8 cellular contexts compared by ENCODE assay signal in genomic region chr16:89860747-89861304, GRCh38. TPM values are rescaled to one million over a fixed set of nuclear protein-coding genes. Genes with fewer than 3 reads are reported as not detected.
A peak's percentile ranks its signal among the peaks of the same experiment; 100 is the strongest.
DNase-seq lines count a peak whose midpoint lies in the region; ATAC-seq, FAIRE-seq and TF ChIP-seq lines count a peak whose summit lies in the region.

No MANE protein-coding gene starts in this region.

- H3K9ac ChIP-seq in SU-DHL-6 (ENCODE audit: low read length) = no peak overlapping the region
- no peak overlapping the region for H3K9ac ChIP-seq in smooth muscle cell (ENCODE audit: low read depth)

- no peaks in the 10 kb centered on the region for H3K36me3 Mint-ChIP-seq in activated naive CD4-positive, alpha-beta T cell treated with anti-CD3 and anti-CD28 coated beads, Interleukin-2, amount 50 U/mL, for 24 hours

- no peaks in the 10 kb centered on the region for H3K9me2 ChIP-seq in SU-DHL-6 (replicated peaks; ENCODE audit: insufficient read depth, low read length)

- DNase-seq in D721Med (ENCODE audit: insufficient read length, low spot score) = peak; percentile 70
- DNase-seq in HT-29 (ENCODE audit: low spot score) = peak; percentile 82
- DNase-seq in left cardiac atrium = peak; percentile 66
- DNase-seq in smooth muscle cell (lab: John Stamatoyannopoulos, UW; ENCODE audit: unreplicated experiment) = peak; percentile 14

- H3K36me3 ChIP-seq in SU-DHL-6 (ENCODE audit: low read length) = no peaks in the 10 kb centered on the region
- H3K36me3 ChIP-seq in smooth muscle cell (ENCODE audit: low read depth) = no peaks in the 10 kb centered on the region

- no peaks in the 10 kb centered on the region for H3K9me3 Mint-ChIP-seq in activated naive CD4-positive, alpha-beta T cell treated with anti-CD3 and anti-CD28 coated beads, Interleukin-2, amount 50 U/mL, for 24 hours

- peak overlapping the region; percentile 5 for H3K4me3 Mint-ChIP-seq in activated naive CD4-positive, alpha-beta T cell treated with anti-CD3 and anti-CD28 coated beads, Interleukin-2, amount 50 U/mL, for 24 hours

- no peak for FAIRE-seq in D721Med (lab: Jason Lieb, UNC)

- peak; percentile 80 to 82 for ATAC-seq in left cardiac atrium
- ATAC-seq in HG03159 (IDR thresholded peaks at IDR 0.05; ENCODE audit: unreplicated experiment) = no peak
- ATAC-seq in GM21423 (IDR thresholded peaks at IDR 0.05; ENCODE audit: unreplicated experiment) = no peak

- H4K20me1 ChIP-seq in SU-DHL-6 (ENCODE audit: low read depth, low read length) (no peaks in the 10 kb centered on the region), smooth muscle cell (ENCODE audit: low read depth) (no peaks in the 10 kb centered on the region)

- H3K27ac Mint-ChIP-seq in activated naive CD4-positive, alpha-beta T cell treated with anti-CD3 and anti-CD28 coated beads, Interleukin-2, amount 50 U/mL, for 24 hours = peak overlapping the region; percentile 46

- no peak overlapping the region for H3K4me2 ChIP-seq in SU-DHL-6 (ENCODE audit: low read depth, low read length, poor library complexity, severe bottlenecking)
- H3K4me2 ChIP-seq in smooth muscle cell = no peak overlapping the region

- H3K79me2 ChIP-seq in SU-DHL-6 (ENCODE audit: insufficient read depth, low read length) = no peaks in the 10 kb centered on the region
- H3K79me2 ChIP-seq in smooth muscle cell (ENCODE audit: low read depth) = no peaks in the 10 kb centered on the region

- H3K9me3 ChIP-seq in SU-DHL-6 (ENCODE audit: insufficient read depth, low read length) = no peaks in the 10 kb centered on the region
- no peaks in the 10 kb centered on the region for H3K9me3 ChIP-seq in smooth muscle cell (replicated peaks; ENCODE audit: low read depth)

- no peaks in the 10 kb centered on the region for H3K27me3 Mint-ChIP-seq in activated naive CD4-positive, alpha-beta T cell treated with anti-CD3 and anti-CD28 coated beads, Interleukin-2, amount 50 U/mL, for 24 hours

- TF ChIP-seq CTCF in D721Med (IDR thresholded peaks at IDR 0.05; ENCODE audit: insufficient read depth, missing control alignments) (peak; percentile 92), SU-DHL-6 (IDR thresholded peaks at IDR 0.05; ENCODE audit: insufficient read depth, low read length, poor library complexity, severe bottlenecking) (peak; percentile 97), smooth muscle cell (IDR thresholded peaks at IDR 0.05; ENCODE audit: borderline replicate concordance, insufficient read depth, poor library complexity, severe bottlenecking) (peak; percentile 95)

- intact Hi-C loops in left cardiac atrium (cut with DNase I) = loop anchor here (2.0 to 5.0 kb wide), 3 partner anchors 108 to 159 kb away; partner anchors contain the start of gene SPATA2L (in 2 of the 2)

- H3K27ac ChIP-seq in SU-DHL-6 (ENCODE audit: low read depth, low read length) (no peak overlapping the region), smooth muscle cell (ENCODE audit: low read depth) (no peak overlapping the region)

- H3F3A ChIP-seq in SU-DHL-6 (ENCODE audit: insufficient read depth) (no peaks in the 10 kb centered on the region), smooth muscle cell (ENCODE audit: low read depth) (peaks cover 3% of the 10 kb centered on the region)

- no peak overlapping the region for H3K4me3 ChIP-seq in SU-DHL-6 (ENCODE audit: insufficient read depth, low read length, poor library complexity, severe bottlenecking)
- H3K4me3 ChIP-seq in smooth muscle cell = no peak overlapping the region

- no peaks in the 10 kb centered on the region for H3K4me1 ChIP-seq in smooth muscle cell (ENCODE audit: low read depth)

- H2AFZ ChIP-seq in SU-DHL-6 (ENCODE audit: low read depth, low read length, severe bottlenecking) (no peak overlapping the region), smooth muscle cell (ENCODE audit: low read depth) (no peak overlapping the region)

- 28% methylated on average over 28 of the region's 28 CpGs for WGBS in smooth muscle cell (ENCODE audit: low lambda C conversion rate)

- H3K27me3 ChIP-seq in SU-DHL-6 (ENCODE audit: low read length) (no peaks in the 10 kb centered on the region), smooth muscle cell (ENCODE audit: low read depth) (no peaks in the 10 kb centered on the region)

- H3K4me1 Mint-ChIP-seq in activated naive CD4-positive, alpha-beta T cell treated with anti-CD3 and anti-CD28 coated beads, Interleukin-2, amount 50 U/mL, for 24 hours = peaks cover 37% of the 10 kb centered on the region

RNA-seq across cellular contexts. Expression of gene TCF25, which starts 12.6 kb away (rescaled TPM):
- total RNA-seq in HT-29 (2014; rRNA removed; shearing (Covaris generic)) = 136 and 161 TPM in 2 replicates
- 100 to 1,000 TPM in 1 of 2 donors, 10 to 100 TPM in 1; 85.7 to 131 TPM for total RNA-seq in left cardiac atrium
- total RNA-seq in smooth muscle cell = 69.7 and 99.8 TPM in 2 replicates
- 174 and 272 TPM in 2 replicates for polyA plus RNA-seq in smooth muscle cell

RNA-seq across cellular contexts. Expression of gene SPIRE2, which starts 32.6 kb away (rescaled TPM):
- 25.2 and 30.4 TPM in 2 replicates for total RNA-seq in HT-29 (2014; rRNA removed; shearing (Covaris generic))
- total RNA-seq in left cardiac atrium = 1 to 10 TPM; 1.2 to 2.0 TPM
- total RNA-seq in smooth muscle cell = 1.1 and 1.4 TPM in 2 replicates
- polyA plus RNA-seq in smooth muscle cell = 1.1 and 2.2 TPM in 2 replicates

RNA-seq across cellular contexts. Expression of gene FANCA, which starts 44.4 kb away (rescaled TPM):
- total RNA-seq in HT-29 (2014; rRNA removed; shearing (Covaris generic)) = 92.6 and 100 TPM in 2 replicates
- total RNA-seq in left cardiac atrium (1 to 10 TPM; 3.6 to 4.4 TPM), smooth muscle cell (6.0 and 17.7 TPM in 2 replicates)
- polyA plus RNA-seq in smooth muscle cell = 13.1 and 16.7 TPM in 2 replicates

RNA-seq across cellular contexts. Expression of gene MC1R, which starts 57.8 kb away (rescaled TPM):
- total RNA-seq in HT-29 (2014; rRNA removed; shearing (Covaris generic)) = 5.2 and 5.3 TPM in 2 replicates
- total RNA-seq in left cardiac atrium = 1 to 10 TPM; 1.9 to 2.3 TPM
- 12.4 and 14.5 TPM in 2 replicates for total RNA-seq in smooth muscle cell
- polyA plus RNA-seq in smooth muscle cell = 16.7 and 16.8 TPM in 2 replicates

Comparison
In these comparisons a context has a peak if more than half of its experiments do, and no peak if none do; other contexts are left out.
1. DNase-seq: peak in every context shown above with its lines; median percentile 82 in HT-29; 70 in D721Med; 66 in left cardiac atrium; 14 in smooth muscle cell.
2. ATAC-seq: peak in left cardiac atrium (2 of 2); none in HG03159 (single experiment) and GM21423 (single experiment).
3. Peak in every context shown above with its lines, with median percentiles within 50 percentile points of each other: CTCF ChIP-seq.